In the genomic region with DNA sequence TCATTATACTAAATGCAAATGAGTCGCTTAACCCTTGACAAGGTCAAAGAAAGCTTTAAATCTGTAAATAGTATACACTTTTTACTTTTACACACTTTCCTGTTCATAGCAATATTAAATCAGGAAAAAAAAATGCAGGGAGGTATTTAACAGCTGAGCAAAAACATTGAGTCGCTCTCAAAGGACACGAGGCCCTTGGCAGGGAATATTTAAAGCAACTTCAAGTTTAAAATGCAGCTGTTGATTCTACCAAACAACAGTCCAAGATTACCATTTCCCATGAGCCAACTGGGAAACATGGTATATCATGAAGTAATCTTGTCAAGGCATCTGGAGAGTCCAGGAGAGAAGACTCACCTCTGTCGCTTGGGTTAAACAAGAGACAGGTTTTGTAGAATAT, we compare ENCODE assay signal across 17 cellular contexts.
DNase-seq lines count a peak whose midpoint lies in the region; ATAC-seq lines count a peak whose summit lies in the region.
"Had no signal": no experiment of that assay in that cellular context is flagged by ENCODE, and none has a peak within 500 bp of the region (broad histone marks: within the 10 kb centered on the region; RNA-seq: fewer than 3 reads in every experiment).

No MANE protein-coding gene starts in this region.

- H3K9ac ChIP-seq in skeletal muscle satellite cell (ENCODE audit: low read depth, low read length), result peak overlapping the region; percentile 6

- peaks cover 17% of the 10 kb centered on the region for H3K36me3 Mint-ChIP-seq in T-helper 17 cell (ENCODE audit: low read depth)

- H3K9me3 ChIP-seq in T-helper 17 cell (ENCODE audit: control insufficient read depth, low read length, poor library complexity, severe bottlenecking), result no peaks in the 10 kb centered on the region
- no peaks in the 10 kb centered on the region for H3K9me3 ChIP-seq in skeletal muscle satellite cell (replicated peaks; ENCODE audit: low read length)
- H3K9me3 ChIP-seq: HAP-1, pancreas, suprapubic skin had no signal

- peak overlapping the region; percentile 57 for H3K27ac Mint-ChIP-seq in T-helper 17 cell

- no peaks in the 10 kb centered on the region for H3K27me3 ChIP-seq in skeletal muscle satellite cell (ENCODE audit: control insufficient read depth, insufficient read depth, low read length)
- H3K27me3 ChIP-seq: pancreas, suprapubic skin had no signal

- peaks cover 58% of the 10 kb centered on the region for H3K4me1 ChIP-seq in skeletal muscle satellite cell (ENCODE audit: control insufficient read depth, insufficient read depth, low read length)

- H3K4me2 ChIP-seq in skeletal muscle satellite cell (ENCODE audit: low read length), result no peak overlapping the region

- H3K4me3 ChIP-seq in skeletal muscle satellite cell (ENCODE audit: low read length), result no peak overlapping the region
- H3K4me3 ChIP-seq: HAP-1, pancreas, suprapubic skin had no signal

- peak; percentile 61 for DNase-seq in ELR (ENCODE audit: low read depth)
- no peak for DNase-seq in T-helper 17 cell
- DNase-seq in fibroblast of gingiva (ENCODE audit: low read depth), result peak; percentile 29
- no peak for DNase-seq in COR-L47 (lab: John Stamatoyannopoulos, UW)
- DNase-seq in NK-92 (lab: John Stamatoyannopoulos, UW; ENCODE audit: unreplicated experiment), result no peak
- DNase-seq: activated CD4-positive, alpha-beta T cell treated with anti-CD3 and anti-CD28 coated beads, Interleukin-2, amount 50 U/mL, for 1 hour; activated naive CD4-positive, alpha-beta T cell treated with Interleukin-2 at 50 U/mL for 16 hours; DMS 273 treated with DMSO at 0.1 percent for 48 hours; NCI-H2029 treated with DMSO at 0.1 percent for 48 hours; NK-92 treated with Interleukin-12 subunit alpha and Interleukin-12 subunit beta, amount 100 ng/mL, for 24 hours; pancreas; stimulated activated CD4-positive, alpha-beta T cell treated with anti-CD3 and anti-CD28 coated beads, Interleukin-4, amount 100 ng/mL, for 24 hours; SW 1271 had no signal

- peaks cover 81% of the 10 kb centered on the region for H3K36me3 ChIP-seq in skeletal muscle satellite cell (ENCODE audit: insufficient read depth, low read length)

- ATAC-seq in T-helper 17 cell (no peak), HG03280 (IDR thresholded peaks at IDR 0.05; ENCODE audit: unreplicated experiment) (no peak)
- ATAC-seq: pancreas had no signal

- peaks cover 31% of the 10 kb centered on the region for H3K4me1 Mint-ChIP-seq in T-helper 17 cell

- no peaks in the 10 kb centered on the region for H3K27me3 Mint-ChIP-seq in T-helper 17 cell

- H3K4me3 Mint-ChIP-seq in T-helper 17 cell, result no peak overlapping the region

Comparison
In these comparisons a context has a peak if more than half of its experiments do, and no peak if none do; other contexts are left out.
1. DNase-seq: peak in ELR (single experiment) and fibroblast of gingiva (single experiment); none in T-helper 17 cell (0 of 3), COR-L47 (single experiment) and NK-92 (single experiment).